Comparison of ENCODE assay signal across 8 cellular contexts in genomic region chr12:111367661-111368221, GRCh38. TPM values are rescaled to one million over a fixed set of nuclear protein-coding genes. Genes with fewer than 3 reads are reported as not detected.
DNase-seq lines count a peak whose midpoint lies in the region; TF ChIP-seq lines count a peak whose summit lies in the region.

No MANE protein-coding gene starts in this region.

- H3K4me1 ChIP-seq in ACC112 (ENCODE audit: control insufficient read depth, insufficient read depth, low read length, unreplicated experiment), result peaks cover 25% of the 10 kb centered on the region
- peaks cover 12% of the 10 kb centered on the region for H3K4me1 ChIP-seq in Loucy (ENCODE audit: insufficient read depth, low read length, poor library complexity, severe bottlenecking)
- H3K4me1 ChIP-seq in mucosa of stomach (ENCODE audit: control insufficient read depth, insufficient read depth, low read length), result peaks cover 34% of the 10 kb centered on the region

- no peak overlapping the region for H3K27ac ChIP-seq in ACC112 (ENCODE audit: low read depth, low read length)

- no peaks in the 10 kb centered on the region for H3K9me3 ChIP-seq in Loucy (ENCODE audit: insufficient read depth, low read depth, low read length)
- H3K9me3 ChIP-seq in mucosa of stomach (ENCODE audit: control insufficient read depth, low read length), result no peaks in the 10 kb centered on the region

- H3K4me3 ChIP-seq in ACC112 (ENCODE audit: low read depth, low read length) (peak overlapping the region; percentile 95), Loucy (ENCODE audit: low read length, poor library complexity, severe bottlenecking) (peak overlapping the region; percentile 74), mucosa of stomach (ENCODE audit: low read length) (peak overlapping the region; percentile 63)

- H3K4me2 ChIP-seq in Loucy (ENCODE audit: low read depth, low read length, poor library complexity, severe bottlenecking), result peak overlapping the region; percentile 79

- no peaks in the 10 kb centered on the region for H3K27me3 ChIP-seq in ACC112 (ENCODE audit: insufficient read depth, low read length)
- no peaks in the 10 kb centered on the region for H3K27me3 ChIP-seq in Loucy (ENCODE audit: insufficient read depth, low read length, poor library complexity, severe bottlenecking)
- H3K27me3 ChIP-seq in mucosa of stomach (ENCODE audit: control insufficient read depth, insufficient read depth, low read length), result no peaks in the 10 kb centered on the region

- TF ChIP-seq CTCF in Loucy (conservative IDR thresholded peaks at IDR 0.05; ENCODE audit: low read length), result no peak

- peak overlapping the region; percentile 77 for H2AFZ ChIP-seq in ACC112 (ENCODE audit: low read length, unreplicated experiment)
- no peak overlapping the region for H2AFZ ChIP-seq in Loucy (ENCODE audit: low read length)

- H4K20me1 ChIP-seq in Loucy (ENCODE audit: insufficient read depth, low read length, poor library complexity, severe bottlenecking), result no peaks in the 10 kb centered on the region

- no peaks in the 10 kb centered on the region for H3F3A ChIP-seq in Loucy (ENCODE audit: low read depth)

- H3K36me3 ChIP-seq in ACC112 (ENCODE audit: insufficient read depth, low read length), result no peaks in the 10 kb centered on the region
- no peaks in the 10 kb centered on the region for H3K36me3 ChIP-seq in Loucy (ENCODE audit: insufficient read depth, low read length)
- no peaks in the 10 kb centered on the region for H3K36me3 ChIP-seq in mucosa of stomach (ENCODE audit: control insufficient read depth, insufficient read depth, low read length)

- H3K9ac ChIP-seq in Loucy (ENCODE audit: low read depth, low read length, poor library complexity, severe bottlenecking) (peak overlapping the region; percentile 65), mucosa of stomach (ENCODE audit: low read length) (peak overlapping the region; percentile 86)

- peaks cover 4% of the 10 kb centered on the region for H3K79me2 ChIP-seq in ACC112 (ENCODE audit: control insufficient read depth, insufficient read depth, low read length, unreplicated experiment)
- no peaks in the 10 kb centered on the region; the same call in 1 of the 2 replicates for H3K79me2 ChIP-seq in Loucy (ENCODE audit: insufficient read depth, low read length)

- no peaks in the 10 kb centered on the region for H3K9me2 ChIP-seq in Loucy (replicated peaks; ENCODE audit: low read depth, low read length)

- DNase-seq in dermis blood vessel endothelial cell, result peak; percentile 63
- no peak for DNase-seq in SHP77 (lab: John Stamatoyannopoulos, UW)
- no peak for DNase-seq in NCI-H187 (lab: John Stamatoyannopoulos, UW)
- DNase-seq in globus pallidus (ENCODE audit: low spot score), result no peak
- DNase-seq in DMS 273 treated with DMSO at 0.1 percent for 48 hours (lab: John Stamatoyannopoulos, UW), result no peak

RNA-seq across cellular contexts. Expression of gene PHETA1, which starts 1.2 kb away (rescaled TPM):
- 8.5 and 9.7 TPM in 2 replicates for total RNA-seq in dermis blood vessel endothelial cell

RNA-seq across cellular contexts. Expression of gene SH2B3, which starts 38.0 kb away (rescaled TPM):
- total RNA-seq in dermis blood vessel endothelial cell, result 93.6 and 111 TPM in 2 replicates
